Comparison of ENCODE assay signal across 8 cellular contexts in genomic region chr1:112808861-112809684, GRCh38.
A peak's percentile ranks its signal among the peaks of the same experiment; 100 is the strongest.
DNase-seq lines count a peak whose midpoint lies in the region; ATAC-seq and TF ChIP-seq lines count a peak whose summit lies in the region.

No MANE protein-coding gene starts in this region.

- peaks cover 2% of the 10 kb centered on the region for H3K27me3 Mint-ChIP-seq in activated naive CD4-positive, alpha-beta T cell treated with anti-CD3 and anti-CD28 coated beads for 36 hours (ENCODE audit: low read depth)
- H3K27me3 Mint-ChIP-seq in glutamatergic neuron (ENCODE audit: unreplicated experiment) = peaks cover 10% of the 10 kb centered on the region

- peak; percentile 29 to 53 for DNase-seq in NOMO-1 (lab: John Stamatoyannopoulos, UW; ENCODE audit: unreplicated experiment in 2 of 2)
- no peak for DNase-seq in NOMO-1 treated with dmso at 0.1 percent for 144 hours (lab: John Stamatoyannopoulos, UW; ENCODE audit: unreplicated experiment)
- peak; percentile 61 to 69 for DNase-seq in Kasumi-1 (lab: John Stamatoyannopoulos, UW)
- peak; percentile 79 for DNase-seq in SK-MEL-5 (ENCODE audit: low read depth, low spot score)
- DNase-seq in activated naive CD4-positive, alpha-beta T cell treated with anti-CD3 and anti-CD28 coated beads for 36 hours = peak; percentile 85
- DNase-seq in glutamatergic neuron = peak; percentile 88
- DNase-seq in pons (ENCODE audit: low spot score) = peak; percentile 72
- DNase-seq in upper lobe of left lung = peak; percentile 55 to 83

- H3K4me3 ChIP-seq in upper lobe of left lung = no peak overlapping the region

- 26 to 29% methylated on average over 7 to 8 of the region's 8 CpGs for WGBS in upper lobe of left lung, 2 donors

- in situ Hi-C loops in SK-MEL-5 (cut with HindIII; ENCODE audit: low pct_unique_long_range_greater_than_20kb, low sequenced_read_pairs) = no loop called here

- H3K9me3 ChIP-seq in upper lobe of left lung = no peaks in the 10 kb centered on the region

- CTCF ChIA-PET in activated naive CD4-positive, alpha-beta T cell treated with anti-CD3 and anti-CD28 coated beads for 36 hours (lab: Charles Lee) = interaction anchor here (0.7 to 13.5 kb wide), 9 partner anchors 9 to 634 kb away, joined by 3 to 303 read pairs (median 3); partner anchors contain the start of genes LRIG2 and PPM1J

- ATAC-seq in upper lobe of left lung (ENCODE audit: low FRiP score in 2 of 2) = peak; percentile 83 to 91

- H3K27me3 ChIP-seq in upper lobe of left lung = no peaks in the 10 kb centered on the region

- TF ChIP-seq CTCF in glutamatergic neuron (IDR thresholded peaks at IDR 0.05; ENCODE audit: partially characterized antibody, unreplicated experiment) = peak; percentile 75
- TF ChIP-seq CTCF in upper lobe of left lung (IDR thresholded peaks at IDR 0.05) = peak; percentile 60 to 76 (median 69)

- no peaks in the 10 kb centered on the region for H3K9me3 Mint-ChIP-seq in activated naive CD4-positive, alpha-beta T cell treated with anti-CD3 and anti-CD28 coated beads for 36 hours
- peaks cover 12% of the 10 kb centered on the region for H3K9me3 Mint-ChIP-seq in glutamatergic neuron (ENCODE audit: unreplicated experiment)

- no peak overlapping the region for H3K27ac ChIP-seq in upper lobe of left lung

- intact Hi-C loops in activated naive CD4-positive, alpha-beta T cell treated with anti-CD3 and anti-CD28 coated beads for 36 hours (cut with micrococcal nuclease) = loop anchor here (1.0 to 2.0 kb wide), 5 partner anchors 72 to 870 kb away; partner anchors contain the start of genes LRIG2 and SLC16A1

- no peaks in the 10 kb centered on the region for H3K36me3 Mint-ChIP-seq in activated naive CD4-positive, alpha-beta T cell treated with anti-CD3 and anti-CD28 coated beads for 36 hours (ENCODE audit: low read depth)
- no peaks in the 10 kb centered on the region for H3K36me3 Mint-ChIP-seq in glutamatergic neuron (ENCODE audit: unreplicated experiment)

- TF ChIP-seq EP300 in upper lobe of left lung (IDR thresholded peaks at IDR 0.05) = no peak

- no peak overlapping the region for H3K4me3 Mint-ChIP-seq in activated naive CD4-positive, alpha-beta T cell treated with anti-CD3 and anti-CD28 coated beads for 36 hours
- H3K4me3 Mint-ChIP-seq in glutamatergic neuron (ENCODE audit: unreplicated experiment) = no peak overlapping the region

- H3K36me3 ChIP-seq in upper lobe of left lung = no peaks in the 10 kb centered on the region

- TF ChIP-seq POLR2A in upper lobe of left lung (IDR thresholded peaks at IDR 0.05) = no peak

- no peaks in the 10 kb centered on the region for H3K4me1 Mint-ChIP-seq in activated naive CD4-positive, alpha-beta T cell treated with anti-CD3 and anti-CD28 coated beads for 36 hours (ENCODE audit: low read depth)
- peaks cover 28% of the 10 kb centered on the region for H3K4me1 Mint-ChIP-seq in glutamatergic neuron (ENCODE audit: low read depth, unreplicated experiment)

- H3K27ac Mint-ChIP-seq in activated naive CD4-positive, alpha-beta T cell treated with anti-CD3 and anti-CD28 coated beads for 36 hours = no peak overlapping the region
- H3K27ac Mint-ChIP-seq in glutamatergic neuron (ENCODE audit: unreplicated experiment) = no peak overlapping the region

- H3K4me1 ChIP-seq in upper lobe of left lung = peaks cover 0 to 3% (median 0%) of the 10 kb centered on the region in 4 donors
